20 cellular contexts compared by ENCODE assay signal in genomic region chr16:28473714-28474265, GRCh38. TPM values are rescaled to one million over a fixed set of nuclear protein-coding genes. Genes with fewer than 3 reads are reported as not detected.
DNase-seq lines count a peak whose midpoint lies in the region; ATAC-seq and TF ChIP-seq lines count a peak whose summit lies in the region.
"Had no signal": no experiment of that assay in that cellular context is flagged by ENCODE, and none has a peak within 500 bp of the region (broad histone marks: within the 10 kb centered on the region; RNA-seq: fewer than 3 reads in every experiment).

No MANE protein-coding gene starts in this region.

- H3K4me3 Mint-ChIP-seq in activated CD4-positive, alpha-beta T cell treated with anti-CD3 and anti-CD28 coated beads, Interleukin-2, amount 10 ng/mL, durations not matched to agents 24 days and 14 days: no peak overlapping the region
- no peak overlapping the region for H3K4me3 Mint-ChIP-seq in activated naive CD8-positive, alpha-beta T cell treated with anti-CD3 and anti-CD28 coated beads, Interleukin-2, amount 50 U/mL, for 24 hours
- H3K4me3 Mint-ChIP-seq: CD14-positive monocyte had no signal

- DNase-seq in activated CD4-positive, alpha-beta T cell treated with anti-CD3 and anti-CD28 coated beads, Interleukin-2, amount 10 ng/mL, durations not matched to agents 24 days and 14 days: peak; percentile 43
- DNase-seq in activated CD4-positive, alpha-beta T cell treated with anti-CD3 and anti-CD28 coated beads for 48 hours: no peak
- peak; percentile 21 for DNase-seq in GM10248 (ENCODE audit: extremely low spot score)
- DNase-seq in activated naive CD8-positive, alpha-beta T cell treated with anti-CD3 and anti-CD28 coated beads, Interleukin-2, amount 50 U/mL, for 24 hours: no peak
- DNase-seq in posterior vena cava (ENCODE audit: low spot score): peak; percentile 8
- DNase-seq in ureter (ENCODE audit: low spot score): no peak
- no peak for DNase-seq in NCI-H345 treated with DMSO at 0.1 percent for 48 hours (lab: John Stamatoyannopoulos, UW; ENCODE audit: unreplicated experiment)
- DNase-seq: anterior cingulate cortex, cortex of kidney, HCEC 1CT, NCI-H2029, NCI-H524 treated with DMSO at 0.1 percent for 48 hours, thyroid gland had no signal

- no peak for TF ChIP-seq CTCF in GM10248 (IDR thresholded peaks at IDR 0.05; ENCODE audit: control extremely low read depth, extremely low read depth, low read depth, missing control alignments)

- H3K36me3 Mint-ChIP-seq in activated CD4-positive, alpha-beta T cell treated with anti-CD3 and anti-CD28 coated beads, Interleukin-2, amount 10 ng/mL, durations not matched to agents 24 days and 14 days (ENCODE audit: low read depth): peaks cover 25% of the 10 kb centered on the region
- H3K36me3 Mint-ChIP-seq in activated naive CD8-positive, alpha-beta T cell treated with anti-CD3 and anti-CD28 coated beads, Interleukin-2, amount 50 U/mL, for 24 hours (ENCODE audit: low read depth): peaks cover 14% of the 10 kb centered on the region

- POLR2A ChIA-PET in GM10248 (lab: Yijun Ruan, JAX): no interaction called here

- H3K4me1 Mint-ChIP-seq in activated CD4-positive, alpha-beta T cell treated with anti-CD3 and anti-CD28 coated beads, Interleukin-2, amount 10 ng/mL, durations not matched to agents 24 days and 14 days: peaks cover 5% of the 10 kb centered on the region
- peaks cover 12% of the 10 kb centered on the region for H3K4me1 Mint-ChIP-seq in activated naive CD8-positive, alpha-beta T cell treated with anti-CD3 and anti-CD28 coated beads, Interleukin-2, amount 50 U/mL, for 24 hours

- intact Hi-C loops in activated CD4-positive, alpha-beta T cell treated with anti-CD3 and anti-CD28 coated beads, Interleukin-2, amount 10 ng/mL, durations not matched to agents 24 days and 14 days (cut with micrococcal nuclease): no loop called here
- intact Hi-C loops in posterior vena cava (cut with DNase I): no loop called here

- peak overlapping the region; percentile 44 for H3K27ac Mint-ChIP-seq in activated CD4-positive, alpha-beta T cell treated with anti-CD3 and anti-CD28 coated beads, Interleukin-2, amount 10 ng/mL, durations not matched to agents 24 days and 14 days
- H3K27ac Mint-ChIP-seq in activated naive CD8-positive, alpha-beta T cell treated with anti-CD3 and anti-CD28 coated beads, Interleukin-2, amount 50 U/mL, for 24 hours: peak overlapping the region; percentile 77

- no peaks in the 10 kb centered on the region for H3K27me3 Mint-ChIP-seq in activated CD4-positive, alpha-beta T cell treated with anti-CD3 and anti-CD28 coated beads, Interleukin-2, amount 10 ng/mL, durations not matched to agents 24 days and 14 days
- H3K27me3 Mint-ChIP-seq in activated naive CD8-positive, alpha-beta T cell treated with anti-CD3 and anti-CD28 coated beads, Interleukin-2, amount 50 U/mL, for 24 hours: no peaks in the 10 kb centered on the region

- CTCF ChIA-PET in GM10248 (lab: Yijun Ruan, JAX): no interaction called here

- peak; percentile 94 for ATAC-seq in activated naive CD8-positive, alpha-beta T cell treated with anti-CD3 and anti-CD28 coated beads, Interleukin-2, amount 50 U/mL, for 24 hours
- ATAC-seq in HG03175 (IDR thresholded peaks at IDR 0.05; ENCODE audit: unreplicated experiment): no peak
- ATAC-seq: HepG2, Panc1, SK-N-SH treated with all-trans-retinoic acid at 6 μM for 48 hours had no signal

- H3K9me3 Mint-ChIP-seq in activated CD4-positive, alpha-beta T cell treated with anti-CD3 and anti-CD28 coated beads, Interleukin-2, amount 10 ng/mL, durations not matched to agents 24 days and 14 days: no peaks in the 10 kb centered on the region
- no peaks in the 10 kb centered on the region for H3K9me3 Mint-ChIP-seq in activated naive CD8-positive, alpha-beta T cell treated with anti-CD3 and anti-CD28 coated beads, Interleukin-2, amount 50 U/mL, for 24 hours

RNA-seq across cellular contexts. Expression of gene NPIPB7, which starts 1.7 kb away (rescaled TPM):
- total RNA-seq in activated CD4-positive, alpha-beta T cell treated with anti-CD3 and anti-CD28 coated beads, Interleukin-2, amount 10 ng/mL, durations not matched to agents 24 days and 14 days: not detected in 2 replicates
- total RNA-seq in posterior vena cava: not detected
- not detected for total RNA-seq in ureter
- total RNA-seq: Daoy, HepG2, right atrium auricular region, thyroid gland had no signal

RNA-seq across cellular contexts. Expression of gene CLN3, which starts 18.1 kb away (rescaled TPM):
- total RNA-seq in activated CD4-positive, alpha-beta T cell treated with anti-CD3 and anti-CD28 coated beads, Interleukin-2, amount 10 ng/mL, durations not matched to agents 24 days and 14 days: 26.1 and 27.7 TPM in 2 replicates
- total RNA-seq in posterior vena cava: 10 to 100 TPM; 15.7 to 22.8 TPM
- 47.0 TPM for total RNA-seq in ureter

RNA-seq across cellular contexts. Expression of gene APOBR, which starts 20.7 kb away (rescaled TPM):
- 4.0 and 4.1 TPM in 2 replicates for total RNA-seq in activated CD4-positive, alpha-beta T cell treated with anti-CD3 and anti-CD28 coated beads, Interleukin-2, amount 10 ng/mL, durations not matched to agents 24 days and 14 days
- total RNA-seq in posterior vena cava (1 to 10 TPM; 2.1 to 2.7 TPM), ureter (11.0 TPM)
- total RNA-seq: HepG2 had no signal

RNA-seq across cellular contexts. Expression of gene IL27, which starts 32.8 kb away (rescaled TPM):
- not detected in 2 replicates for total RNA-seq in activated CD4-positive, alpha-beta T cell treated with anti-CD3 and anti-CD28 coated beads, Interleukin-2, amount 10 ng/mL, durations not matched to agents 24 days and 14 days
- total RNA-seq in posterior vena cava (not detected), ureter (not detected)
- total RNA-seq: Daoy, right atrium auricular region had no signal

Comparison
In these comparisons a context has a peak if more than half of its experiments do, and no peak if none do; other contexts are left out.
1. DNase-seq: peak in activated CD4-positive, alpha-beta T cell treated with anti-CD3 and anti-CD28 coated beads, Interleukin-2, amount 10 ng/mL, durations not matched to agents 24 days and 14 days (single experiment), GM10248 (single experiment) and posterior vena cava (single experiment); none in activated CD4-positive, alpha-beta T cell treated with anti-CD3 and anti-CD28 coated beads for 48 hours (single experiment), activated naive CD8-positive, alpha-beta T cell treated with anti-CD3 and anti-CD28 coated beads, Interleukin-2, amount 50 U/mL, for 24 hours (single experiment), ureter (single experiment) and NCI-H345 treated with DMSO at 0.1 percent for 48 hours (single experiment).